10 cellular contexts compared by ENCODE assay signal in genomic region chr3:49173792-49174170, GRCh38. TPM values are rescaled to one million over a fixed set of nuclear protein-coding genes. Genes with fewer than 3 reads are reported as not detected.
DNase-seq lines count a peak whose midpoint lies in the region; ATAC-seq and TF ChIP-seq lines count a peak whose summit lies in the region.
"Had no signal": no experiment of that assay in that cellular context is flagged by ENCODE, and none has a peak within 500 bp of the region (broad histone marks: within the 10 kb centered on the region; RNA-seq: fewer than 3 reads in every experiment).

No MANE protein-coding gene starts in this region.

- H3K18ac ChIP-seq in mesenchymal stem cell (ENCODE audit: low read depth in 1 of 2, low read length in 2 of 2): peak overlapping the region in 1 of 2 experiments; percentile 6

- TF ChIP-seq CTCF in thyroid gland (IDR thresholded peaks at IDR 0.05): no peak

- H4K91ac ChIP-seq in mesenchymal stem cell (ENCODE audit: low read length): peak overlapping the region; percentile 28

- no peak overlapping the region for H2BK5ac ChIP-seq in mesenchymal stem cell (ENCODE audit: low read depth, low read length, poor library complexity, severe bottlenecking)

- no peak overlapping the region for H2AFZ ChIP-seq in mesenchymal stem cell (ENCODE audit: low read depth, low read length)

- peak; percentile 68 for DNase-seq in NCI-H69 (lab: John Stamatoyannopoulos, UW)
- DNase-seq in dermis blood vessel endothelial cell: peak; percentile 27
- peak; percentile 28 for DNase-seq in mesenchymal stem cell
- no peak for DNase-seq in thyroid gland
- DNase-seq in C1 segment of cervical spinal cord (lab: John Stamatoyannopoulos, UW): no peak
- no peak for DNase-seq in EL
- DNase-seq: hippocampal formation had no signal

- H3K27ac ChIP-seq in mesenchymal stem cell (ENCODE audit: low read length, poor library complexity, severe bottlenecking) (no peak overlapping the region), thyroid gland (peak overlapping the region; percentile 75 to 90 (median 89))

- peaks cover 19% of the 10 kb centered on the region for H3K79me1 ChIP-seq in mesenchymal stem cell (replicated peaks; ENCODE audit: low read length, poor library complexity, severe bottlenecking)

- no peak overlapping the region for H3K14ac ChIP-seq in mesenchymal stem cell (ENCODE audit: low read length in 2 of 2)

- H3K4me1 ChIP-seq in mesenchymal stem cell (ENCODE audit: control insufficient read depth, insufficient read depth, low read depth, low read length): peaks cover 30% of the 10 kb centered on the region
- H3K4me1 ChIP-seq in thyroid gland: peaks cover 25 to 49% of the 10 kb centered on the region in 2 donors

- H4K8ac ChIP-seq in mesenchymal stem cell (ENCODE audit: low read length): no peak overlapping the region

- peak overlapping the region; percentile 94 for H3K9ac ChIP-seq in mesenchymal stem cell (ENCODE audit: low read length)

- H3K23ac ChIP-seq in mesenchymal stem cell (ENCODE audit: low read length in 2 of 2): no peak overlapping the region

- H3K4me2 ChIP-seq in mesenchymal stem cell (ENCODE audit: low read length, poor library complexity, severe bottlenecking): no peak overlapping the region

- H3K4me3 ChIP-seq in mesenchymal stem cell (ENCODE audit: insufficient read depth in 1 of 2, low read depth in 1 of 2, low read length in 2 of 2): peak overlapping the region in 1 of 2 experiments; percentile 92
- peak overlapping the region in 1 of 3 donors; percentile 91 for H3K4me3 ChIP-seq in thyroid gland (replicated peaks in 1 of 3)

- H3K9me3 ChIP-seq in mesenchymal stem cell (ENCODE audit: control insufficient read depth, low read length) (no peaks in the 10 kb centered on the region), thyroid gland (no peaks in the 10 kb centered on the region)

- H2BK120ac ChIP-seq in mesenchymal stem cell (ENCODE audit: low read depth, low read length): no peak overlapping the region

- no peak overlapping the region for H3K4ac ChIP-seq in mesenchymal stem cell (ENCODE audit: low read depth in 1 of 2, low read length in 2 of 2)

- peak overlapping the region in 1 of 2 experiments; percentile 59 for H2BK12ac ChIP-seq in mesenchymal stem cell (ENCODE audit: low read length in 2 of 2)

- no peak for ATAC-seq in GM21737 (IDR thresholded peaks at IDR 0.05; ENCODE audit: unreplicated experiment)
- ATAC-seq: activated CD4-positive, CD25-positive, alpha-beta regulatory T cell treated with anti-CD3 and anti-CD28 coated beads, Interleukin-2, amount 50 U/mL, for 24 hours had no signal

- H2AK5ac ChIP-seq in mesenchymal stem cell (ENCODE audit: low read length, severe bottlenecking): no peak overlapping the region

- peaks cover 32 to 44% of the 10 kb centered on the region in 2 experiments for H3K36me3 ChIP-seq in mesenchymal stem cell (ENCODE audit: control insufficient read depth in 1 of 2, insufficient read depth in 2 of 2, low read depth in 1 of 2, low read length in 2 of 2)
- peaks cover 0 to 10% of the 10 kb centered on the region in 2 donors for H3K36me3 ChIP-seq in thyroid gland

- peak overlapping the region; percentile 9 for H2BK15ac ChIP-seq in mesenchymal stem cell (ENCODE audit: low read depth, poor library complexity, severe bottlenecking)

- 46% methylated on average over 4 of the region's 4 CpGs for WGBS in mesenchymal stem cell
- WGBS in thyroid gland, 2 donors: 18 to 26% methylated on average over 1 to 4 of the region's 4 CpGs

- intact Hi-C loops in thyroid gland (cut with DNase I): loop anchor here (5.0 to 10.0 kb wide), 3 partner anchors 104 to 261 kb away; partner anchors contain the start of gene C3orf62

- H3K27me3 ChIP-seq in mesenchymal stem cell (ENCODE audit: control insufficient read depth in 1 of 2, insufficient read depth in 1 of 2, low read length in 2 of 2): no peaks in the 10 kb centered on the region
- no peaks in the 10 kb centered on the region for H3K27me3 ChIP-seq in thyroid gland

- no peak for TF ChIP-seq POLR2A in thyroid gland (IDR thresholded peaks at IDR 0.05)

RNA-seq across cellular contexts. Expression of gene KLHDC8B, which starts 2.4 kb away (rescaled TPM):
- total RNA-seq in dermis blood vessel endothelial cell (76.8 and 90.4 TPM in 2 replicates), thyroid gland (10 to 100 TPM; 47.0 to 60.9 (median 57.2) TPM)
- polyA plus RNA-seq in mesenchymal stem cell (2013, experiment 1 of 2): 20.6 TPM
- polyA plus RNA-seq in mesenchymal stem cell (2013, experiment 2 of 2): 21.5 TPM

RNA-seq across cellular contexts. Expression of gene CCDC71, which starts 7.7 kb away (rescaled TPM):
- 22.0 and 25.9 TPM in 2 replicates for total RNA-seq in dermis blood vessel endothelial cell
- polyA plus RNA-seq in mesenchymal stem cell (2013, experiment 1 of 2): 16.8 TPM
- polyA plus RNA-seq in mesenchymal stem cell (2013, experiment 2 of 2): 17.0 TPM
- 10 to 100 TPM; 35.2 to 63.7 (median 58.5) TPM for total RNA-seq in thyroid gland

RNA-seq across cellular contexts. Expression of gene LAMB2, which starts 40.9 kb away (rescaled TPM):
- total RNA-seq in dermis blood vessel endothelial cell (995 and 1,289 TPM in 2 replicates), thyroid gland (100 to 1,000 TPM; 452 to 573 (median 527) TPM)
- polyA plus RNA-seq in mesenchymal stem cell (2013, experiment 1 of 2): 406 TPM
- polyA plus RNA-seq in mesenchymal stem cell (2013, experiment 2 of 2): 386 TPM
- polyA plus RNA-seq: IgD-negative memory B cell had no signal

RNA-seq across cellular contexts. Expression of gene USP19, which starts 53.2 kb away (rescaled TPM):
- total RNA-seq in dermis blood vessel endothelial cell (50.2 and 58.4 TPM in 2 replicates), thyroid gland (100 to 1,000 TPM in 1 of 4 donors, 10 to 100 TPM in 3; 72.3 to 104 (median 77.4) TPM)
- 14.9 TPM for polyA plus RNA-seq in mesenchymal stem cell (2013, experiment 1 of 2)
- 14.3 TPM for polyA plus RNA-seq in mesenchymal stem cell (2013, experiment 2 of 2)

Comparison
In these comparisons a context has a peak if more than half of its experiments do, and no peak if none do; other contexts are left out.
1. DNase-seq: peak in NCI-H69 (single experiment), dermis blood vessel endothelial cell (single experiment) and mesenchymal stem cell (single experiment); none in thyroid gland (0 of 2), C1 segment of cervical spinal cord (0 of 14) and EL (single experiment).